In genomic region chr3:45644063-45644462, GRCh38 we compare ENCODE assay signal across 12 cellular contexts. TPM values are rescaled to one million over a fixed set of nuclear protein-coding genes. Genes with fewer than 3 reads are reported as not detected.
A peak's percentile ranks its signal among the peaks of the same experiment; 100 is the strongest.
DNase-seq lines count a peak whose midpoint lies in the region; ATAC-seq and TF ChIP-seq lines count a peak whose summit lies in the region.
"Had no signal": no experiment of that assay in that cellular context is flagged by ENCODE, and none has a peak within 500 bp of the region (broad histone marks: within the 10 kb centered on the region; RNA-seq: fewer than 3 reads in every experiment).

No MANE protein-coding gene starts in this region.

- H3K27ac ChIP-seq in H9 (ENCODE audit: insufficient read length, low read depth, low read length) (no peak overlapping the region), smooth muscle cell (ENCODE audit: low read depth) (peak overlapping the region; percentile 89)
- no peak overlapping the region for H3K27ac ChIP-seq in CD8-positive, alpha-beta T cell (ENCODE audit: low read depth, low read length)
- H3K27ac ChIP-seq: right atrium auricular region had no signal

- H4K91ac ChIP-seq in H9 (ENCODE audit: insufficient read length, low read depth, low read length), result no peak overlapping the region

- ATAC-seq in CD8-positive, alpha-beta T cell, result no peak
- no peak for ATAC-seq in mucosa of descending colon

- no peak overlapping the region for H2AK5ac ChIP-seq in H9 (ENCODE audit: insufficient read length, low read length)

- intact Hi-C loops in CD8-positive, alpha-beta T cell (cut with DNase I, micrococcal nuclease), result no loop called here
- intact Hi-C loops in mucosa of descending colon (cut with DNase I, micrococcal nuclease), result no loop called here

- POLR2A ChIA-PET in CD8-positive, alpha-beta T cell (lab: Charles Lee), result no interaction called here

- H3K23ac ChIP-seq in H9 (ENCODE audit: insufficient read length, low read depth, low read length), result no peak overlapping the region

- no peak overlapping the region for H3K4ac ChIP-seq in H9 (ENCODE audit: low read depth, low read length)

- H3K79me2 ChIP-seq in H9 (ENCODE audit: insufficient read depth, low read length) (no peaks in the 10 kb centered on the region), smooth muscle cell (ENCODE audit: low read depth) (peaks cover 9% of the 10 kb centered on the region)

- CTCF ChIA-PET in CD8-positive, alpha-beta T cell (lab: Charles Lee), result interaction anchor here (1.1 to 3.2 kb wide), 3 partner anchors 12 to 16 kb away, joined by 3 to 13 read pairs (median 4); no protein-coding TSS in a partner anchor

- peaks cover 7% of the 10 kb centered on the region for H3F3A ChIP-seq in smooth muscle cell (ENCODE audit: low read depth)

- H2BK12ac ChIP-seq in H9 (ENCODE audit: insufficient read length, low read depth, low read length), result no peak overlapping the region

- H2AFZ ChIP-seq in H9 (ENCODE audit: low read length) (no peak overlapping the region), smooth muscle cell (ENCODE audit: low read depth) (no peak overlapping the region)

- no peak for TF ChIP-seq CTCF in H9 (conservative IDR thresholded peaks at IDR 0.05)
- no peak for TF ChIP-seq CTCF in fibroblast of villous mesenchyme (IDR thresholded peaks at IDR 0.05; ENCODE audit: insufficient read depth, low read depth, low read length)
- TF ChIP-seq CTCF in smooth muscle cell (IDR thresholded peaks at IDR 0.05; ENCODE audit: borderline replicate concordance, insufficient read depth, poor library complexity, severe bottlenecking), result no peak
- TF ChIP-seq CTCF in CD8-positive, alpha-beta T cell (IDR thresholded peaks at IDR 0.05), result no peak
- no peak for TF ChIP-seq CTCF in mucosa of descending colon (IDR thresholded peaks at IDR 0.05)

- DNase-seq in H9 (no peak), adipocyte (ENCODE audit: low read depth) (peak; percentile 82), fibroblast of villous mesenchyme (ENCODE audit: low read depth) (peak; percentile 78), smooth muscle cell (lab: John Stamatoyannopoulos, UW; ENCODE audit: unreplicated experiment) (no peak), GM19238 (ENCODE audit: insufficient read length, low spot score) (no peak), mucosa of descending colon (no peak)
- DNase-seq in CD8-positive, alpha-beta T cell, result no peak
- DNase-seq in stimulated activated CD4-positive, alpha-beta T cell treated with anti-CD3 and anti-CD28 coated beads, Interleukin-4, amount 100 ng/mL, for 1 hour, result no peak
- DNase-seq: activated CD8-positive, alpha-beta memory T cell treated with anti-CD3 and anti-CD28 coated beads, Interleukin-2, amount 50 U/mL, for 48 hours; islet precursor cell had no signal

- H2BK20ac ChIP-seq in H9 (ENCODE audit: low read depth, low read length, poor library complexity, severe bottlenecking), result no peak overlapping the region

- H3K27ac Mint-ChIP-seq in H9, result peak overlapping the region in 2 of 3 experiments; percentile 20 to 55; a peak in 4 of 7 replicates
- no peak overlapping the region for H3K27ac Mint-ChIP-seq in CD8-positive, alpha-beta T cell

- H3K9ac ChIP-seq in H9 (ENCODE audit: extremely low read depth, insufficient read length, low read length) (no peak overlapping the region), adipocyte (ENCODE audit: low read length) (peak overlapping the region; percentile 57), smooth muscle cell (ENCODE audit: low read depth) (peak overlapping the region; percentile 28)

- H3K79me1 ChIP-seq in H9 (ENCODE audit: insufficient read depth, low read depth, low read length, poor library complexity, severe bottlenecking), result no peaks in the 10 kb centered on the region

- H3K14ac ChIP-seq in H9 (ENCODE audit: insufficient read depth, low read length), result no peak overlapping the region

- no peak overlapping the region for H3K56ac ChIP-seq in H9 (ENCODE audit: insufficient read length, low read depth, low read length)

- no peak overlapping the region for H3K18ac ChIP-seq in H9 (ENCODE audit: insufficient read length, low read depth, low read length)

- H4K20me1 ChIP-seq in H9 (ENCODE audit: control insufficient read depth, insufficient read depth, insufficient read length), result no peaks in the 10 kb centered on the region
- H4K20me1 ChIP-seq in smooth muscle cell (ENCODE audit: low read depth), result no peaks in the 10 kb centered on the region

- H3K4me3 Mint-ChIP-seq in H9, result no peak overlapping the region
- H3K4me3 Mint-ChIP-seq in CD8-positive, alpha-beta T cell, result no peak overlapping the region
- H3K4me3 Mint-ChIP-seq: dendritic cell treated with granulocyte-macrophage colony-stimulating factor and Interleukin-4, amounts not matched to agents 40 ng/mL and 50 ng/mL, for 4 days had no signal

- H3K9me3 ChIP-seq in H9 (ENCODE audit: control insufficient read depth, low read depth, low read length) (no peaks in the 10 kb centered on the region), adipocyte (ENCODE audit: control insufficient read depth, low read length) (no peaks in the 10 kb centered on the region), smooth muscle cell (replicated peaks; ENCODE audit: low read depth) (no peaks in the 10 kb centered on the region), mucosa of descending colon (no peaks in the 10 kb centered on the region)
- H3K9me3 ChIP-seq in CD8-positive, alpha-beta T cell (ENCODE audit: low read length), result no peaks in the 10 kb centered on the region
- H3K9me3 ChIP-seq: right atrium auricular region had no signal

- no peaks in the 10 kb centered on the region for H3K36me3 ChIP-seq in adipocyte (ENCODE audit: control insufficient read depth, insufficient read depth, low read length, severe bottlenecking)
- no peaks in the 10 kb centered on the region for H3K36me3 ChIP-seq in smooth muscle cell (ENCODE audit: low read depth)
- no peaks in the 10 kb centered on the region for H3K36me3 ChIP-seq in CD8-positive, alpha-beta T cell (ENCODE audit: insufficient read depth, low read length)
- H3K36me3 ChIP-seq in mucosa of descending colon (ENCODE audit: low read depth), result no peaks in the 10 kb centered on the region

- H3K4me1 ChIP-seq in H9 (ENCODE audit: insufficient read depth, low read length) (peaks cover 13% of the 10 kb centered on the region), adipocyte (ENCODE audit: control insufficient read depth, insufficient read depth, low read length) (peaks cover 53% of the 10 kb centered on the region), smooth muscle cell (ENCODE audit: low read depth) (peaks cover 14% of the 10 kb centered on the region), mucosa of descending colon (ENCODE audit: low read depth) (peaks cover 30% of the 10 kb centered on the region)
- H3K4me1 ChIP-seq in CD8-positive, alpha-beta T cell (ENCODE audit: insufficient read depth, low read length), result no peaks in the 10 kb centered on the region

- H2BK120ac ChIP-seq in H9 (ENCODE audit: low read depth, low read length, poor library complexity, severe bottlenecking), result no peak overlapping the region

- H3K4me2 ChIP-seq in H9 (ENCODE audit: insufficient read depth, insufficient read length, low read length), result no peak overlapping the region
- peak overlapping the region; percentile 64 for H3K4me2 ChIP-seq in smooth muscle cell

- WGBS in H9 (ENCODE audit: extremely low coverage, insufficient read length, low lambda C conversion rate), result no CpG with 5 or more reads among the region's 4 CpGs
- 37% methylated on average over 4 of the region's 4 CpGs for WGBS in smooth muscle cell (ENCODE audit: low lambda C conversion rate)

- peaks cover 33 to 36% of the 10 kb centered on the region in 2 experiments for H3K4me1 Mint-ChIP-seq in H9
- peaks cover 11% of the 10 kb centered on the region for H3K4me1 Mint-ChIP-seq in CD8-positive, alpha-beta T cell (ENCODE audit: low read depth)

- no peak overlapping the region for H2BK15ac ChIP-seq in H9 (ENCODE audit: low read depth, low read length)

- H3K9me3 Mint-ChIP-seq in H9, result no peaks in the 10 kb centered on the region; a peak in 1 of 5 replicates
- H3K9me3 Mint-ChIP-seq in CD8-positive, alpha-beta T cell, result peaks cover 11% of the 10 kb centered on the region
- H3K9me3 Mint-ChIP-seq: dendritic cell treated with granulocyte-macrophage colony-stimulating factor and Interleukin-4, amounts not matched to agents 40 ng/mL and 50 ng/mL, for 4 days had no signal

- H3K36me3 Mint-ChIP-seq in H9 (ENCODE audit: insufficient read depth in 1 of 3, low read depth in 3 of 3), result peaks cover 0 to 19% (median 7%) of the 10 kb centered on the region in 3 experiments; a peak in 5 of 7 replicates
- peaks cover 62% of the 10 kb centered on the region for H3K36me3 Mint-ChIP-seq in CD8-positive, alpha-beta T cell

- H2BK5ac ChIP-seq in H9 (ENCODE audit: insufficient read length, low read length), result no peak overlapping the region

- no peak overlapping the region for H3T11ph ChIP-seq in H9 (ENCODE audit: low read length)

- H3K27me3 ChIP-seq in H9 (ENCODE audit: insufficient read depth, low read length) (no peaks in the 10 kb centered on the region), adipocyte (replicated peaks; ENCODE audit: control insufficient read depth, insufficient read depth, low read length) (no peaks in the 10 kb centered on the region), smooth muscle cell (ENCODE audit: low read depth) (no peaks in the 10 kb centered on the region)
- no peaks in the 10 kb centered on the region for H3K27me3 ChIP-seq in CD8-positive, alpha-beta T cell (ENCODE audit: insufficient read depth, low read length)
- H3K27me3 ChIP-seq: right atrium auricular region had no signal

- no peak overlapping the region for H4K8ac ChIP-seq in H9 (replicated peaks; ENCODE audit: insufficient read length, low read depth, low read length)

- H4K5ac ChIP-seq in H9 (ENCODE audit: insufficient read length, low read depth, low read length), result no peak overlapping the region

- H3K27me3 Mint-ChIP-seq in H9 (ENCODE audit: low read depth), result no peaks in the 10 kb centered on the region
- H3K27me3 Mint-ChIP-seq in CD8-positive, alpha-beta T cell (ENCODE audit: low read depth), result no peaks in the 10 kb centered on the region
- H3K27me3 Mint-ChIP-seq: dendritic cell treated with granulocyte-macrophage colony-stimulating factor and Interleukin-4, amounts not matched to agents 40 ng/mL and 50 ng/mL, for 4 days had no signal

- peak overlapping the region; percentile 1 for H3K4me3 ChIP-seq in adipocyte (ENCODE audit: low read length)
- no peak overlapping the region for H3K4me3 ChIP-seq in fibroblast of villous mesenchyme (ENCODE audit: low read depth, low read length)
- H3K4me3 ChIP-seq in smooth muscle cell, result no peak overlapping the region
- no peak overlapping the region for H3K4me3 ChIP-seq in CD8-positive, alpha-beta T cell (ENCODE audit: low read depth, low read length)
- H3K4me3 ChIP-seq in mucosa of descending colon, result no peak overlapping the region
- H3K4me3 ChIP-seq: right atrium auricular region had no signal

- no peaks in the 10 kb centered on the region for H3K23me2 ChIP-seq in H9 (ENCODE audit: insufficient read length, low read depth, low read length, poor library complexity, severe bottlenecking)

RNA-seq across cellular contexts. Expression of gene SACM1L, which starts 45.1 kb away (rescaled TPM):
- total RNA-seq in H9 (2021) (52.8 and 54.7 TPM in 2 replicates), fibroblast of villous mesenchyme (29.3 and 53.1 TPM in 2 replicates), smooth muscle cell (24.7 and 31.7 TPM in 2 replicates), mucosa of descending colon (10 to 100 TPM; 54.1 to 62.6 (median 57.2) TPM)
- polyA plus RNA-seq in smooth muscle cell, result 12.9 and 15.8 TPM in 2 replicates
- 10 to 100 TPM; 54.4 to 56.7 TPM for total RNA-seq in CD8-positive, alpha-beta T cell

RNA-seq across cellular contexts. Expression of gene LIMD1, which starts 49.5 kb away (rescaled TPM):
- total RNA-seq in H9 (2021), result 34.6 and 34.8 TPM in 2 replicates
- total RNA-seq in fibroblast of villous mesenchyme, result 15.8 and 23.7 TPM in 2 replicates
- 3.8 and 4.6 TPM in 2 replicates for total RNA-seq in smooth muscle cell
- 3.6 and 4.2 TPM in 2 replicates for polyA plus RNA-seq in smooth muscle cell
- total RNA-seq in CD8-positive, alpha-beta T cell, result 10 to 100 TPM; 13.5 to 13.8 TPM
- 10 to 100 TPM; 36.0 to 40.9 (median 38.9) TPM for total RNA-seq in mucosa of descending colon

Comparison
In these comparisons a context has a peak if more than half of its experiments do, and no peak if none do; other contexts are left out.
1. DNase-seq: peak in adipocyte (single experiment) and fibroblast of villous mesenchyme (single experiment); none in H9 (single experiment), smooth muscle cell (single experiment), GM19238 (single experiment), CD8-positive, alpha-beta T cell (0 of 7), mucosa of descending colon (0 of 3) and stimulated activated CD4-positive, alpha-beta T cell treated with anti-CD3 and anti-CD28 coated beads, Interleukin-4, amount 100 ng/mL, for 1 hour (single experiment).